In genomic region chr6:147709396-147710272, GRCh38 we compare ENCODE assay signal across 31 cellular contexts.
A peak's percentile ranks its signal among the peaks of the same experiment; 100 is the strongest.
DNase-seq lines count a peak whose midpoint lies in the region; ATAC-seq, FAIRE-seq and TF ChIP-seq lines count a peak whose summit lies in the region.
"Had no signal": no experiment of that assay in that cellular context is flagged by ENCODE, and none has a peak within 500 bp of the region (broad histone marks: within the 10 kb centered on the region; RNA-seq: fewer than 3 reads in every experiment).

No MANE protein-coding gene starts in this region.

- no peaks in the 10 kb centered on the region for H3K36me3 ChIP-seq in astrocyte (ENCODE audit: insufficient read depth, low read length)
- H3K36me3 ChIP-seq: BE2C, heart left ventricle, vagina had no signal

- intact Hi-C loops in left colon (cut with DNase I, micrococcal nuclease), result no loop called here

- no peaks in the 10 kb centered on the region for H4K20me1 ChIP-seq in astrocyte (ENCODE audit: insufficient read depth, low read length)

- H3K27ac ChIP-seq in astrocyte (ENCODE audit: low read depth, low read length), result no peak overlapping the region
- H3K27ac ChIP-seq: heart left ventricle, testis, vagina had no signal

- H3K27ac Mint-ChIP-seq in astrocyte (ENCODE audit: unreplicated experiment), result no peak overlapping the region
- H3K27ac Mint-ChIP-seq: activated B cell treated with CpG ODN at 0.5 μM for 24 hours; activated naive CD4-positive, alpha-beta T cell treated with anti-CD3 and anti-CD28 coated beads, Interleukin-2, amount 50 U/mL, for 72 hours; activated T-helper 17 cell treated with anti-CD3 and anti-CD28 coated beads, Interleukin-2, amount 50 U/mL, for 72 hours; HFFc6; naive thymus-derived CD4-positive, alpha-beta T cell; stimulated activated naive B cell treated with anti-CD40 and anti-IgM and Interleukin-4, amounts not matched to agents 10 μg/mL and 1 μg/mL and 100 μg/mL, for 72 hours; T-helper 2 cell treated with Interferon-gamma antibody and Interleukin-4, amounts not matched to agents 5 μg/mL and 100 μg/mL, for 36 hours had no signal

- FAIRE-seq in astrocyte (lab: Jason Lieb, UNC), result no peak

- TF ChIP-seq CTCF in astrocyte (IDR thresholded peaks at IDR 0.05; ENCODE audit: insufficient read depth, low read depth, low read length) (no peak), GM13977 (IDR thresholded peaks at IDR 0.05; ENCODE audit: extremely low read depth, insufficient read depth, missing control alignments) (no peak)

- ATAC-seq in left colon (peak; percentile 99), GM21619 (IDR thresholded peaks at IDR 0.05; ENCODE audit: unreplicated experiment) (no peak)
- ATAC-seq: activated naive CD4-positive, alpha-beta T cell treated with anti-CD3 and anti-CD28 coated beads, Interleukin-2, amount 50 U/mL, for 72 hours; activated T-helper 17 cell treated with anti-CD3 and anti-CD28 coated beads, Interleukin-2, amount 50 U/mL, for 72 hours; left lobe of liver; naive thymus-derived CD4-positive, alpha-beta T cell; stimulated activated naive B cell treated with anti-CD40 and anti-IgM and Interleukin-4, amounts not matched to agents 10 μg/mL and 1 μg/mL and 100 μg/mL, for 72 hours had no signal

- H3K79me2 ChIP-seq in astrocyte (ENCODE audit: insufficient read depth, low read length), result no peaks in the 10 kb centered on the region

- H3K9ac ChIP-seq in astrocyte (ENCODE audit: low read length), result no peak overlapping the region

- no peaks in the 10 kb centered on the region for H3K9me3 ChIP-seq in astrocyte (ENCODE audit: insufficient read depth, low read depth, low read length)
- H3K9me3 ChIP-seq: BE2C, testis, vagina had no signal

- no peaks in the 10 kb centered on the region for H3K36me3 Mint-ChIP-seq in astrocyte (ENCODE audit: low read depth, unreplicated experiment)
- H3K36me3 Mint-ChIP-seq: activated naive CD4-positive, alpha-beta T cell treated with anti-CD3 and anti-CD28 coated beads, Interleukin-2, amount 50 U/mL, for 72 hours; naive thymus-derived CD4-positive, alpha-beta T cell; stimulated activated naive B cell treated with anti-CD40 and anti-IgM and Interleukin-4, amounts not matched to agents 10 μg/mL and 1 μg/mL and 100 μg/mL, for 72 hours had no signal

- no peak overlapping the region for H3K4me2 ChIP-seq in astrocyte (ENCODE audit: low read length)

- DNase-seq in Caki2 (ENCODE audit: low read depth) (peak; percentile 88), M059J (ENCODE audit: low read depth) (peak; percentile 13), astrocyte (ENCODE audit: low read depth) (peak; percentile 46), left colon (no peak), GM13977 (ENCODE audit: low spot score) (no peak), NCI-H446 treated with DMSO at 0.1 percent for 48 hours (lab: John Stamatoyannopoulos, UW) (no peak), DMS 273 treated with DMSO at 0.1 percent for 48 hours (lab: John Stamatoyannopoulos, UW) (no peak)
- DNase-seq: activated B cell treated with CpG ODN at 0.5 μM for 24 hours; activated CD4-positive, alpha-beta T cell treated with anti-CD3 and anti-CD28 coated beads, Interleukin-2, amount 50 U/mL, for 48 hours; activated CD8-positive, alpha-beta memory T cell treated with anti-CD3 and anti-CD28 coated beads, Interleukin-2, amount 50 U/mL, for 4 hours; anterior cingulate cortex; BE2C; central memory CD4-positive, alpha-beta T cell; heart left ventricle; HFFc6; KG1; MV-4-11; naive thymus-derived CD4-positive, alpha-beta T cell; NCI-H187; NCI-H774; nucleus accumbens; retina; stimulated activated CD4-positive, alpha-beta T cell treated with anti-CD3 and anti-CD28 coated beads, Interleukin-2, amount 100 ng/mL, for 48 hours; stimulated activated naive B cell treated with anti-CD40 and anti-IgM and Interleukin-4, amounts not matched to agents 10 μg/mL and 1 μg/mL and 100 μg/mL, for 72 hours; testis had no signal

- no peak overlapping the region for H2AFZ ChIP-seq in astrocyte (ENCODE audit: low read depth, low read length)

- in situ Hi-C loops in Caki2 (cut with HindIII; ENCODE audit: low pct_unique_long_range_greater_than_20kb, low sequenced_read_pairs), result no loop called here
- in situ Hi-C loops in GM13977 (cut with MboI; ENCODE audit: low pct_unique_long_range_greater_than_20kb, low sequenced_read_pairs, unreplicated experiment), result no loop called here

- H3K9me3 Mint-ChIP-seq in astrocyte (ENCODE audit: unreplicated experiment), result peaks cover 2% of the 10 kb centered on the region
- H3K9me3 Mint-ChIP-seq: activated naive CD4-positive, alpha-beta T cell treated with anti-CD3 and anti-CD28 coated beads, Interleukin-2, amount 50 U/mL, for 72 hours; activated T-helper 17 cell treated with anti-CD3 and anti-CD28 coated beads, Interleukin-2, amount 50 U/mL, for 72 hours; T-helper 2 cell treated with Interferon-gamma antibody and Interleukin-4, amounts not matched to agents 5 μg/mL and 100 μg/mL, for 36 hours had no signal

- no peak overlapping the region for H3K4me3 ChIP-seq in astrocyte (ENCODE audit: insufficient read depth, low read depth, low read length)
- H3K4me3 ChIP-seq: heart left ventricle, testis, vagina had no signal

- H3K27me3 ChIP-seq in astrocyte (ENCODE audit: insufficient read depth, low read length), result no peaks in the 10 kb centered on the region
- H3K27me3 ChIP-seq: BE2C, heart left ventricle, testis, vagina had no signal

- H3K4me3 Mint-ChIP-seq in astrocyte (ENCODE audit: unreplicated experiment), result no peak overlapping the region
- H3K4me3 Mint-ChIP-seq: activated B cell treated with CpG ODN at 0.5 μM for 24 hours; activated T-helper 17 cell treated with anti-CD3 and anti-CD28 coated beads, Interleukin-2, amount 50 U/mL, for 72 hours; HFFc6; naive thymus-derived CD4-positive, alpha-beta T cell; stimulated activated naive B cell treated with anti-CD40 and anti-IgM and Interleukin-4, amounts not matched to agents 10 μg/mL and 1 μg/mL and 100 μg/mL, for 72 hours; T-helper 2 cell treated with Interferon-gamma antibody and Interleukin-4, amounts not matched to agents 5 μg/mL and 100 μg/mL, for 36 hours had no signal

- H3K4me1 Mint-ChIP-seq in astrocyte (ENCODE audit: low read depth, unreplicated experiment), result no peaks in the 10 kb centered on the region
- H3K4me1 Mint-ChIP-seq: activated B cell treated with CpG ODN at 0.5 μM for 24 hours; activated T-helper 17 cell treated with anti-CD3 and anti-CD28 coated beads, Interleukin-2, amount 50 U/mL, for 72 hours; naive thymus-derived CD4-positive, alpha-beta T cell; stimulated activated naive B cell treated with anti-CD40 and anti-IgM and Interleukin-4, amounts not matched to agents 10 μg/mL and 1 μg/mL and 100 μg/mL, for 72 hours had no signal

- no peaks in the 10 kb centered on the region for H3K27me3 Mint-ChIP-seq in astrocyte (ENCODE audit: low read depth, unreplicated experiment)
- H3K27me3 Mint-ChIP-seq: activated B cell treated with CpG ODN at 0.5 μM for 24 hours; activated T-helper 17 cell treated with anti-CD3 and anti-CD28 coated beads, Interleukin-2, amount 50 U/mL, for 72 hours; stimulated activated naive B cell treated with anti-CD40 and anti-IgM and Interleukin-4, amounts not matched to agents 10 μg/mL and 1 μg/mL and 100 μg/mL, for 72 hours had no signal

- no peaks in the 10 kb centered on the region for H3K4me1 ChIP-seq in astrocyte (ENCODE audit: insufficient read depth, low read length)
- H3K4me1 ChIP-seq: BE2C, heart left ventricle, vagina had no signal

Comparison
In these comparisons a context has a peak if more than half of its experiments do, and no peak if none do; other contexts are left out.
1. DNase-seq: peak in Caki2 (single experiment), M059J (single experiment) and astrocyte (single experiment); none in left colon (0 of 2), GM13977 (single experiment), NCI-H446 treated with DMSO at 0.1 percent for 48 hours (single experiment) and DMS 273 treated with DMSO at 0.1 percent for 48 hours (single experiment).